Comparison of ENCODE assay signal across 20 cellular contexts in the genomic region with DNA sequence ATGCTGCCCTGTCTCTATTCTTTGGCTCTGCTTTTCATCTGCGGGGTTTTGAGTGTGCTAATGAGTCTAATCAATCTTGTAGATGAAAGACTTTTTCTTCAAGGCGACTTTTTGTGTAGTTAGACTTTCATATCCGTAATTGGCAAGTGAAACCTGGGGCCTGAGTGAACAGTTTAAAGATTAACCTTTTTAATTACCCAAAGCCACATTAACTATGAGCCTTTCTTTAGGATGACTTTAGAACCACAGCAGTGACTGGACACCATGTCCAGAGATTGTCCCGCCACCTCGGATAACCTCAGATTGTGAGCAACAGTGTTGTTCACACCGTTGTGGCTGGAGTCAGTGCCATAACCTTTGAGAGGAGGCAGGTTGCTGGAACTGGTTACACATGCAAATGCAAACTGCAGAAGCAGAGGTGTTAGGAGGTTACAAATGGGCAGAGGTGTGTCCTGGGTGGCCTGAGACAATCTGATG. TPM values are rescaled to one million over a fixed set of nuclear protein-coding genes. Genes with fewer than 3 reads are reported as not detected.
"Had no signal": no experiment of that assay in that cellular context is flagged by ENCODE, and none has a peak within 500 bp of the region (broad histone marks: within the 10 kb centered on the region; RNA-seq: fewer than 3 reads in every experiment).

No MANE protein-coding gene starts in this region.

- H3K27ac Mint-ChIP-seq: effector memory CD8-positive, alpha-beta T cell; immature natural killer cell; naive B cell; stimulated activated naive B cell treated with anti-CD40 and anti-IgM and Interleukin-4, amounts not matched to agents 10 μg/mL and 1 μg/mL and 100 μg/mL, for 72 hours; T-cell had no signal

- FAIRE-seq: frontal cortex, pancreas had no signal

- H3K9me3 Mint-ChIP-seq: immature natural killer cell, T-cell had no signal

- DNase-seq: activated effector memory CD4-positive, alpha-beta T cell treated with Interleukin-2 at 50 U/mL for 16 hours; amniotic stem cell; dermis blood vessel endothelial cell; effector memory CD8-positive, alpha-beta T cell; head of caudate nucleus; immature natural killer cell; naive B cell; pancreas; retina; SK-N-SH; stimulated activated CD4-positive, alpha-beta T cell treated with anti-CD3 and anti-CD28 coated beads, Interleukin-4, amount 100 ng/mL, for 1 hour; stimulated activated naive B cell treated with anti-CD40 and anti-IgM and Interleukin-4, amounts not matched to agents 10 μg/mL and 1 μg/mL and 100 μg/mL, for 72 hours; T-cell; T-helper 9 cell; tibial artery had no signal

- ATAC-seq: effector memory CD8-positive, alpha-beta T cell; stimulated activated naive B cell treated with anti-CD40 and anti-IgM and Interleukin-4, amounts not matched to agents 10 μg/mL and 1 μg/mL and 100 μg/mL, for 72 hours; T-cell had no signal

- H3K4me1 ChIP-seq: pancreas, tibial artery had no signal

- H3K9me3 ChIP-seq: pancreas, SK-N-SH, tibial artery had no signal

- H3K27me3 Mint-ChIP-seq: stimulated activated naive B cell treated with anti-CD40 and anti-IgM and Interleukin-4, amounts not matched to agents 10 μg/mL and 1 μg/mL and 100 μg/mL, for 72 hours; T-cell had no signal

- H3K4me3 ChIP-seq: lung, pancreas, tibial artery had no signal

- H3K4me1 Mint-ChIP-seq: immature natural killer cell; naive B cell; stimulated activated naive B cell treated with anti-CD40 and anti-IgM and Interleukin-4, amounts not matched to agents 10 μg/mL and 1 μg/mL and 100 μg/mL, for 72 hours had no signal

- H3K36me3 ChIP-seq: pancreas, tibial artery had no signal

- H3K36me3 Mint-ChIP-seq: activated naive CD4-positive, alpha-beta T cell treated with anti-CD3 and anti-CD28 coated beads, Interleukin-2, amount 50 U/mL, for 72 hours; immature natural killer cell; stimulated activated naive B cell treated with anti-CD40 and anti-IgM and Interleukin-4, amounts not matched to agents 10 μg/mL and 1 μg/mL and 100 μg/mL, for 72 hours; T-cell had no signal

- H3K4me3 Mint-ChIP-seq: effector memory CD8-positive, alpha-beta T cell; immature natural killer cell; naive B cell; stimulated activated naive B cell treated with anti-CD40 and anti-IgM and Interleukin-4, amounts not matched to agents 10 μg/mL and 1 μg/mL and 100 μg/mL, for 72 hours; T-cell had no signal

RNA-seq across cellular contexts. Expression of gene SIAH3, which starts 58.7 kb away (rescaled TPM):
- total RNA-seq: dermis blood vessel endothelial cell, fibroblast of lung, subcutaneous adipose tissue had no signal
